14 cellular contexts compared by ENCODE assay signal in the genomic region with DNA sequence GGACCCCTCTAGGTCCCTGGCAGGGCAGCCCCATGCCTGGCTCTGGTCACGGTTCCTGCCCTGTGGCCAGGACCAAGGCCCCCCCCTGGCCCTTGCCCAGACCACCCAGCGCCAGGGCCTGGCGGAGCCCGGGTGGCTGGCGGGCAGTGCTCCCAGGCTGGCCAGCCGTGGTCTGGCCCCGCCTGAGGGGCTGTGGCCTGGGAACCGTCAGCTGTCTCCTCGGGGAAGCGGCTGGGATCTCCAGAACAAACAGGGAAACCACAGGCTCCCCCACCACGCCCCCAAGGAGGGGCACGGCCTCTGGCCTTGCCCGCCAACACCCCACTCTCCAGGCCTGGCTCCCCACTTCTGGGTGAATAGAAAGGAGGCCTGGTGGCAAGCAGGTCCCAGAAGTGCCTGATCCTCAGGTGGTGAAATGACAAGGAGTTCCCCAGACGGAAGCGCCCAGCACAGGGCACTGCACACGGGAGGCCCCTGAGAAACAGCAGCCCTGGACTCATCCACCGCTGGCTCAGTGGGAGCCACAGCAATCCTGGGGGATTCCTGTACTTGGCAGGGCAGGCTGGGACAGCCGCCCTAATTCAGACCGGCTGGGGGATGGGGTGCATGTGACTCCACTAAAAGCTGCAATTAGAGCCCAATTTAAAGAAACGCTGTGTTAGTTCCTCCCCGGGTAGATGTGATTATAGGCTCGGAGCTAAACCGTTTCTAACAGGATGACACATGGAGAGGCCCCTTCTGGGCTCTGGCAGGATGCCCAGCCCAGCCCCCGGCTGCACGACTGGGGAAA.
DNase-seq lines count a peak whose midpoint lies in the region; ATAC-seq, FAIRE-seq and TF ChIP-seq lines count a peak whose summit lies in the region.
"Had no signal": no experiment of that assay in that cellular context is flagged by ENCODE, and none has a peak within 500 bp of the region (broad histone marks: within the 10 kb centered on the region; RNA-seq: fewer than 3 reads in every experiment).

No MANE protein-coding gene starts in this region.

- no peak overlapping the region for H4K5ac ChIP-seq in H1 (ENCODE audit: insufficient read length, low read depth, low read length)

- H3K9ac ChIP-seq in H1 (replicated peaks in 1 of 4; ENCODE audit: extremely low read depth in 1 of 4, low read depth in 3 of 4, low read length in 3 of 4), result no peak overlapping the region

- no peak for TF ChIP-seq POLR2A in H1 (IDR thresholded peaks at IDR 0.05; ENCODE audit: control extremely low read depth in 1 of 2, low read depth in 2 of 2, low read length in 2 of 2)

- no peak overlapping the region for H3K56ac ChIP-seq in H1 (replicated peaks; ENCODE audit: insufficient read length, low read depth, low read length)

- no peak overlapping the region for H3K27ac ChIP-seq in H1 (ENCODE audit: low read depth, low read length)
- H3K27ac ChIP-seq: heart left ventricle, VCaP had no signal

- H3K23me2 ChIP-seq in H1 (ENCODE audit: low read depth, low read length), result no peaks in the 10 kb centered on the region

- no peak overlapping the region for H3K4me2 ChIP-seq in H1 (ENCODE audit: insufficient read depth in 1 of 2, low read depth in 2 of 2, low read length in 2 of 2)

- no peak overlapping the region for H2BK15ac ChIP-seq in H1 (ENCODE audit: low read length)

- no peak for TF ChIP-seq CTCF in H1 (IDR thresholded peaks at IDR 0.05; ENCODE audit: control extremely low read depth in 1 of 3, insufficient read depth in 1 of 3, low read depth in 1 of 3, low read length in 3 of 3)

- no peaks in the 10 kb centered on the region for H3K79me2 ChIP-seq in H1 (ENCODE audit: control insufficient read depth in 1 of 2, insufficient read depth in 2 of 2, low read length in 2 of 2)

- DNase-seq in NCI-H1092 treated with DMSO at 0.1 percent for 48 hours (lab: John Stamatoyannopoulos, UW), result peak; percentile 23
- DNase-seq in NCI-H1092 (lab: John Stamatoyannopoulos, UW), result no peak
- peak; percentile 95 for DNase-seq in NCI-H2227 treated with DMSO at 0.1 percent for 48 hours (lab: John Stamatoyannopoulos, UW)
- DNase-seq in H1 (ENCODE audit: low read depth in 1 of 2, low spot score in 2 of 2), result no peak
- peak; percentile 41 for DNase-seq in retina
- DNase-seq: CD4-positive, CD25-positive, alpha-beta regulatory T cell; dermis blood vessel endothelial cell; heart left ventricle; NCI-H187 had no signal

- no peak overlapping the region; the same call in 1 of the 2 replicates for H3K18ac ChIP-seq in H1 (ENCODE audit: extremely low read depth, low read length)

- no peak overlapping the region for H3K4me3 ChIP-seq in H1 (ENCODE audit: extremely low read depth in 1 of 4, insufficient read depth in 2 of 4, low read depth in 3 of 4, low read length in 4 of 4)
- H3K4me3 ChIP-seq: heart left ventricle had no signal

- POLR2A ChIA-PET in H1 (lab: Charles Lee; ENCODE audit: partially characterized antibody), result interaction anchor here (1.0 kb wide), 1 partner anchor 16 kb away, joined by 3 read pairs; no protein-coding TSS in a partner anchor

- WGBS in H1 (ENCODE audit: extremely low coverage in 1 of 2, insufficient coverage in 1 of 2, insufficient read length in 1 of 2, insufficient replicate concordance in 2 of 2, low coverage in 1 of 2, low lambda C conversion rate in 2 of 2, missing lambda C conversion rate in 1 of 2), 2 experiments, result 85% methylated on average over 24 of the region's 25 CpGs; no CpG with 5 or more reads in 1 of the 2 experiments

- no peaks in the 10 kb centered on the region for H3K9me3 ChIP-seq in H1 (ENCODE audit: insufficient read depth in 2 of 2, low read depth in 1 of 2, low read length in 1 of 2)
- H3K9me3 ChIP-seq: heart left ventricle had no signal

- H3K23ac ChIP-seq in H1 (ENCODE audit: insufficient read length), result no peak overlapping the region

- H2BK120ac ChIP-seq in H1 (replicated peaks; ENCODE audit: low read depth, low read length), result no peak overlapping the region

- no peak for TF ChIP-seq RAD21 in H1 (IDR thresholded peaks at IDR 0.05 in 1 of 2, conservative IDR thresholded peaks at IDR 0.05 in 1 of 2; ENCODE audit: low read depth in 2 of 2, low read length in 2 of 2)

- no peak overlapping the region for H2BK20ac ChIP-seq in H1 (ENCODE audit: low read length)

- H2BK5ac ChIP-seq in H1 (ENCODE audit: low read depth, low read length), result no peak overlapping the region

- H3K27me3 ChIP-seq in H1 (replicated peaks in 1 of 4; ENCODE audit: control insufficient read depth in 3 of 4, extremely low read depth in 1 of 4, insufficient read depth in 3 of 4, low read length in 3 of 4), result peaks cover 0 to 4% (median 0%) of the 10 kb centered on the region in 4 experiments; a peak in 2 of 7 replicates

- peaks cover 5 to 18% (median 10%) of the 10 kb centered on the region in 4 experiments; a peak in 6 of 7 replicates for H3K4me1 ChIP-seq in H1 (replicated peaks in 1 of 4; ENCODE audit: control insufficient read depth in 3 of 4, insufficient read depth in 4 of 4, low read length in 3 of 4)

- H4K8ac ChIP-seq in H1 (ENCODE audit: extremely low read depth, insufficient read depth, low read length), result no peak overlapping the region

- peaks cover 0 to 3% of the 10 kb centered on the region in 2 experiments for H4K20me1 ChIP-seq in H1 (replicated peaks in 1 of 2; ENCODE audit: control insufficient read depth in 1 of 2, insufficient read depth in 2 of 2, low read length in 2 of 2)

- H4K91ac ChIP-seq in H1 (replicated peaks; ENCODE audit: insufficient read length, low read length), result no peak overlapping the region

- H3K14ac ChIP-seq in H1 (ENCODE audit: insufficient read length), result no peak overlapping the region

- FAIRE-seq in H1 (lab: Jason Lieb, UNC), result no peak
- FAIRE-seq: astrocyte had no signal

- no peak overlapping the region for H2BK12ac ChIP-seq in H1 (ENCODE audit: low read depth, low read length)

- CTCF ChIA-PET in H1 (lab: Charles Lee; ENCODE audit: partially characterized antibody), result interaction anchor here (0.7 to 6.7 kb wide), 4 partner anchors 17 to 219 kb away, joined by 3 to 63 read pairs (median 11); no protein-coding TSS in a partner anchor

- ATAC-seq in GM21723 (IDR thresholded peaks at IDR 0.05; ENCODE audit: unreplicated experiment), result no peak
- ATAC-seq in GM21381 (IDR thresholded peaks at IDR 0.05; ENCODE audit: unreplicated experiment), result no peak
- ATAC-seq in HG03354 (IDR thresholded peaks at IDR 0.05; ENCODE audit: poor library complexity, severe bottlenecking, unreplicated experiment), result no peak
- ATAC-seq: heart left ventricle had no signal

- no peak for TF ChIP-seq EP300 in H1 (IDR thresholded peaks at IDR 0.05; ENCODE audit: borderline replicate concordance in 1 of 2, low read depth in 2 of 2, low read length in 2 of 2)

- H3K4ac ChIP-seq in H1 (replicated peaks; ENCODE audit: insufficient read length, low read depth, low read length), result no peak overlapping the region

- H3K79me1 ChIP-seq in H1 (ENCODE audit: low read depth, low read length), result no peaks in the 10 kb centered on the region

- no peak overlapping the region for H2AFZ ChIP-seq in H1 (ENCODE audit: low read length)

- peak overlapping the region; percentile 7; the same call in 1 of the 2 replicates for H2AK5ac ChIP-seq in H1 (ENCODE audit: low read depth, low read length)

- no peaks in the 10 kb centered on the region for H3K36me3 ChIP-seq in H1 (ENCODE audit: control insufficient read depth in 2 of 4, insufficient read depth in 4 of 4, low read length in 3 of 4)
- H3K36me3 ChIP-seq: heart left ventricle had no signal

TF ChIP-seq in H1, 55 proteins besides CTCF, POLR2A, EP300 and RAD21 (continues in another document):
- TF ChIP-seq RFX5 (IDR thresholded peaks at IDR 0.05; ENCODE audit: borderline replicate concordance, low read depth, low read length) (no peak), POLR2AphosphoS5 (IDR thresholded peaks at IDR 0.05; ENCODE audit: low read depth, low read length) (no peak), KDM4A (IDR thresholded peaks at IDR 0.05; ENCODE audit: low read depth, low read length, severe bottlenecking) (no peak), RBBP5 (IDR thresholded peaks at IDR 0.05; ENCODE audit: borderline replicate concordance, low read depth, low read length) (no peak)

Comparison
In these comparisons a context has a peak if more than half of its experiments do, and no peak if none do; other contexts are left out.
1. DNase-seq: peak in NCI-H1092 treated with DMSO at 0.1 percent for 48 hours (single experiment), NCI-H2227 treated with DMSO at 0.1 percent for 48 hours (single experiment) and retina (single experiment); none in NCI-H1092 (single experiment) and H1 (0 of 2).